1 cellular context compared by ENCODE assay signal in genomic region chr11:28110108-28110838, GRCh38.
TF ChIP-seq lines count a peak whose summit lies in the region.

No MANE protein-coding gene starts in this region.

TF ChIP-seq in GM12878, 131 proteins besides CTCF, POLR2A, EP300 and RAD21 (continued from another document and continues in another):
- TF ChIP-seq PRDM15 (CRISPR knock-in tag; IDR thresholded peaks at IDR 0.05), result no peak
- TF ChIP-seq ZBTB11 (CRISPR knock-in tag; IDR thresholded peaks at IDR 0.05), result peak; percentile 98
- TF ChIP-seq RAD51 (IDR thresholded peaks at IDR 0.05), result no peak; the same call in 1 of the 2 replicates
- TF ChIP-seq ZBED1 (IDR thresholded peaks at IDR 0.05; ENCODE audit: borderline replicate concordance), result no peak
- no peak for TF ChIP-seq SPI1 (IDR thresholded peaks at IDR 0.05; ENCODE audit: borderline replicate concordance, insufficient read depth, low read depth, low read length)
- peak; percentile 70; the same call in 1 of the 2 replicates for TF ChIP-seq EED (IDR thresholded peaks at IDR 0.05; ENCODE audit: low read depth)
- no peak for TF ChIP-seq ZNF384 (IDR thresholded peaks at IDR 0.05; ENCODE audit: borderline replicate concordance, low read depth, low read length)
- no peak for TF ChIP-seq KDM1A (IDR thresholded peaks at IDR 0.05; ENCODE audit: borderline replicate concordance)
- TF ChIP-seq SRF (IDR thresholded peaks at IDR 0.05; ENCODE audit: low read depth in 2 of 2, low read length in 2 of 2), result peak in 1 of 2 experiments; percentile 91; a peak in 2 of 4 replicates
- no peak; the same call in 1 of the 2 replicates for TF ChIP-seq NFXL1 (IDR thresholded peaks at IDR 0.05; ENCODE audit: borderline replicate concordance)
- TF ChIP-seq NR2C1 (IDR thresholded peaks at IDR 0.05), result peak; percentile 57; the same call in 1 of the 2 replicates
- TF ChIP-seq ZBTB4 (CRISPR knock-in tag; IDR thresholded peaks at IDR 0.05), result no peak
- TF ChIP-seq NFYA (IDR thresholded peaks at IDR 0.05; ENCODE audit: borderline replicate concordance, low read depth, low read length), result no peak
- TF ChIP-seq CUX1 (IDR thresholded peaks at IDR 0.05; ENCODE audit: insufficient replicate concordance, low read depth, low read length), result no peak
- TF ChIP-seq, protein P1, sequence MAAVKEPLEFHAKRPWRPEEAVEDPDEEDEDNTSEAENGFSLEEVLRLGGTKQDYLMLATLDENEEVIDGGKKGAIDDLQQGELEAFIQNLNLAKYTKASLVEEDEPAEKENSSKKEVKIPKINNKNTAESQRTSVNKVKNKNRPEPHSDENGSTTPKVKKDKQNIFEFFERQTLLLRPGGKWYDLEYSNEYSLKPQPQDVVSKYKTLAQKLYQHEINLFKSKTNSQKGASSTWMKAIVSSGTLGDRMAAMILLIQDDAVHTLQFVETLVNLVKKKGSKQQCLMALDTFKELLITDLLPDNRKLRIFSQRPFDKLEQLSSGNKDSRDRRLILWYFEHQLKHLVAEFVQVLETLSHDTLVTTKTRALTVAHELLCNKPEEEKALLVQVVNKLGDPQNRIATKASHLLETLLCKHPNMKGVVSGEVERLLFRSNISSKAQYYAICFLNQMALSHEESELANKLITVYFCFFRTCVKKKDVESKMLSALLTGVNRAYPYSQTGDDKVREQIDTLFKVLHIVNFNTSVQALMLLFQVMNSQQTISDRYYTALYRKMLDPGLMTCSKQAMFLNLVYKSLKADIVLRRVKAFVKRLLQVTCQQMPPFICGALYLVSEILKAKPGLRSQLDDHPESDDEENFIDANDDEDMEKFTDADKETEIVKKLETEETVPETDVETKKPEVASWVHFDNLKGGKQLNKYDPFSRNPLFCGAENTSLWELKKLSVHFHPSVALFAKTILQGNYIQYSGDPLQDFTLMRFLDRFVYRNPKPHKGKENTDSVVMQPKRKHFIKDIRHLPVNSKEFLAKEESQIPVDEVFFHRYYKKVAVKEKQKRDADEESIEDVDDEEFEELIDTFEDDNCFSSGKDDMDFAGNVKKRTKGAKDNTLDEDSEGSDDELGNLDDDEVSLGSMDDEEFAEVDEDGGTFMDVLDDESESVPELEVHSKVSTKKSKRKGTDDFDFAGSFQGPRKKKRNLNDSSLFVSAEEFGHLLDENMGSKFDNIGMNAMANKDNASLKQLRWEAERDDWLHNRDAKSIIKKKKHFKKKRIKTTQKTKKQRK (IDR thresholded peaks at IDR 0.05; ENCODE audit: low read depth, low read length), result no peak
- peak; percentile 68; the same call in 1 of the 2 replicates for TF ChIP-seq CBFB (IDR thresholded peaks at IDR 0.05; ENCODE audit: low read depth)
- TF ChIP-seq STAT1 (conservative IDR thresholded peaks at IDR 0.05), result no peak; the same call in 1 of the 2 replicates
- TF ChIP-seq ATF7 (IDR thresholded peaks at IDR 0.05; ENCODE audit: low read depth), result peak; percentile 34; the same call in 1 of the 2 replicates
- no peak for TF ChIP-seq ZNF217 (IDR thresholded peaks at IDR 0.05)
- 0 out of 2 replicates have a peak, but pooled peaks have one; percentile 8 for TF ChIP-seq NFIC (IDR thresholded peaks at IDR 0.05; ENCODE audit: low read depth, low read length)
- TF ChIP-seq, protein P2, sequence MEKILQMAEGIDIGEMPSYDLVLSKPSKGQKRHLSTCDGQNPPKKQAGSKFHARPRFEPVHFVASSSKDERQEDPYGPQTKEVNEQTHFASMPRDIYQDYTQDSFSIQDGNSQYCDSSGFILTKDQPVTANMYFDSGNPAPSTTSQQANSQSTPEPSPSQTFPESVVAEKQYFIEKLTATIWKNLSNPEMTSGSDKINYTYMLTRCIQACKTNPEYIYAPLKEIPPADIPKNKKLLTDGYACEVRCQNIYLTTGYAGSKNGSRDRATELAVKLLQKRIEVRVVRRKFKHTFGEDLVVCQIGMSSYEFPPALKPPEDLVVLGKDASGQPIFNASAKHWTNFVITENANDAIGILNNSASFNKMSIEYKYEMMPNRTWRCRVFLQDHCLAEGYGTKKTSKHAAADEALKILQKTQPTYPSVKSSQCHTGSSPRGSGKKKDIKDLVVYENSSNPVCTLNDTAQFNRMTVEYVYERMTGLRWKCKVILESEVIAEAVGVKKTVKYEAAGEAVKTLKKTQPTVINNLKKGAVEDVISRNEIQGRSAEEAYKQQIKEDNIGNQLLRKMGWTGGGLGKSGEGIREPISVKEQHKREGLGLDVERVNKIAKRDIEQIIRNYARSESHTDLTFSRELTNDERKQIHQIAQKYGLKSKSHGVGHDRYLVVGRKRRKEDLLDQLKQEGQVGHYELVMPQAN (conservative IDR thresholded peaks at IDR 0.05), result peak; percentile 76
- TF ChIP-seq FOXM1 (IDR thresholded peaks at IDR 0.05; ENCODE audit: low read depth, low read length), result peak; percentile 41; the same call in 1 of the 2 replicates
- peak; percentile 80 for TF ChIP-seq IRF4 (IDR thresholded peaks at IDR 0.05; ENCODE audit: low read depth, low read length)
- TF ChIP-seq SMAD5 (IDR thresholded peaks at IDR 0.05; ENCODE audit: low read depth), result no peak; the same call in 1 of the 2 replicates
- TF ChIP-seq SMAD1 (IDR thresholded peaks at IDR 0.05; ENCODE audit: low read depth, partially characterized antibody), result peak; percentile 41
- TF ChIP-seq RFX5 (IDR thresholded peaks at IDR 0.05; ENCODE audit: low read depth, low read length), result no peak; the same call in 1 of the 2 replicates
- no peak for TF ChIP-seq BMI1 (IDR thresholded peaks at IDR 0.05; ENCODE audit: borderline replicate concordance)
- no peak for TF ChIP-seq DPF2 (IDR thresholded peaks at IDR 0.05)
- no peak for TF ChIP-seq HDAC6 (IDR thresholded peaks at IDR 0.05; ENCODE audit: unreplicated experiment)
- peak; percentile 81 for TF ChIP-seq ZNF24 (IDR thresholded peaks at IDR 0.05)
- TF ChIP-seq TCF3 (IDR thresholded peaks at IDR 0.05; ENCODE audit: borderline replicate concordance, insufficient read depth, low read depth, low read length), result no peak
- TF ChIP-seq SREBF1 (IDR thresholded peaks at IDR 0.05; ENCODE audit: low read length), result peak; percentile 57; the same call in 1 of the 2 replicates
- peak; percentile 88 for TF ChIP-seq TBL1XR1 (IDR thresholded peaks at IDR 0.05; ENCODE audit: low read depth, low read length)
- no peak for TF ChIP-seq YBX1 (IDR thresholded peaks at IDR 0.05)
- TF ChIP-seq RBBP5 (conservative IDR thresholded peaks at IDR 0.05), result peak; percentile 93; the same call in 1 of the 2 replicates
- peak; percentile 84; the same call in 1 of the 2 replicates for TF ChIP-seq WRNIP1 (IDR thresholded peaks at IDR 0.05; ENCODE audit: borderline replicate concordance, low read depth, low read length)
- TF ChIP-seq NBN (IDR thresholded peaks at IDR 0.05), result peak; percentile 84
